ENCODE assay signal across 7 cellular contexts in the genomic region with DNA sequence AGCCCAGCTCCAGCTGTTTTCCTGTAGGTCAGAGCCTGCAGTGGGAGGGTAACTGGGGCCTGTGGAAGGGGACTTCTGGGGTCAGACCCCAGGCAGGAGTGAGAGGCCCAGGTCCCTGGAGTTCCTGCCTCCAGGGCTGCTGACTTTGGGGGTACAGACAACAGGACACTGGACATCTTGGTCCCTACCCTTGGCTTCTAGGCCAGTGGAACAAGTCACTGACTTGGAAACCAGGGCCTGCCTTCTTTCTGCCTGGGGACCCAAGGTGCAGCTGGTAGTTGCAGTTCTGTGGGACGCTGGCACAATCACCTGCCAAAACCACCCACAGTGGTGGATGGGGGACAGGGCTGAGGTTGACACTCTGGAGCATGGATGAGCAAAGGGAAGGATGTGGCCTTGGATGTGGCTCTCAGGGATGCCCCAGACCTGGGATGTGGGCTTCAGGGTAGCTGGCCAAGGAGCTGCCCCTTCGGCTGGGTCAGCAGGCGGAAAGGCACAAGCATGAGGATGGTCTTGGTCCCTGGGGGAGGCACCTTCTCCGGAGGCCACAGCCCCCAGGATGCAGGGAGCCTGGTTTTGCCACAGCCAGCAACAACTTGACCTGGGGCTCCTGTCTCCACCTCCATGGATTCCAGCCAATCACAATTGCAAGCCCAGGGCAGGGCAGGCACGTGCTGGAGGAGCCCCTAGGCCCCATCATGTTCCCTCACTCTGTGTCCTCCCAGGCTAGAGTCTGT. TPM values are rescaled to one million over a fixed set of nuclear protein-coding genes. Genes with fewer than 3 reads are reported as not detected.
A peak's percentile ranks its signal among the peaks of the same experiment; 100 is the strongest.
DNase-seq lines count a peak whose midpoint lies in the region; ATAC-seq, FAIRE-seq and TF ChIP-seq lines count a peak whose summit lies in the region.

No MANE protein-coding gene starts in this region.

- H3K4me3 ChIP-seq in HEK293 (ENCODE audit: low read depth, low read length) (peak overlapping the region; percentile 59), small intestine (ENCODE audit: low read depth in 1 of 2, low read length in 2 of 2) (peak overlapping the region; percentile 26 to 59)

- 53 to 61% (median 55%) methylated on average over 4 to 5 of the region's 5 CpGs for WGBS in small intestine, 3 donors

- peak overlapping the region; percentile 7 for H3K27ac Mint-ChIP-seq in T-helper 2 cell treated with Interferon-gamma antibody and Interleukin-4, amounts not matched to agents 5 μg/mL and 100 μg/mL, for 36 hours

- no peaks in the 10 kb centered on the region for H3K27me3 ChIP-seq in small intestine (ENCODE audit: control insufficient read depth in 2 of 2, insufficient read depth in 2 of 2, low read length in 2 of 2)

- peaks cover 0 to 36% of the 10 kb centered on the region in 2 experiments; a peak in 1 of 3 replicates for H3K36me3 ChIP-seq in HEK293 (ENCODE audit: control insufficient read depth in 2 of 2, insufficient read depth in 1 of 2, low read length in 2 of 2)
- no peaks in the 10 kb centered on the region for H3K36me3 ChIP-seq in small intestine (ENCODE audit: control insufficient read depth in 2 of 2, insufficient read depth in 2 of 2, low read length in 2 of 2)

- ATAC-seq in left ventricle myocardium superior = peak; percentile 1
- no peak for ATAC-seq in HG03439 (IDR thresholded peaks at IDR 0.05; ENCODE audit: unreplicated experiment)
- ATAC-seq in GM18498 (IDR thresholded peaks at IDR 0.05; ENCODE audit: unreplicated experiment) = no peak

- no peak for FAIRE-seq in small intestine (lab: Jason Lieb, UNC)

- H3K27ac ChIP-seq in HEK293 (ENCODE audit: extremely low read depth, low read depth, low read length) = peak overlapping the region; percentile 70; the same call in 1 of the 2 replicates
- peak overlapping the region in 1 of 2 donors; percentile 29 for H3K27ac ChIP-seq in small intestine (ENCODE audit: low read depth in 1 of 2, low read length in 1 of 2)

- H3K36me3 Mint-ChIP-seq in T-helper 2 cell treated with Interferon-gamma antibody and Interleukin-4, amounts not matched to agents 5 μg/mL and 100 μg/mL, for 36 hours (ENCODE audit: low read depth) = no peaks in the 10 kb centered on the region

- POLR2A ChIA-PET in HEK293 (lab: Yijun Ruan, JAX) = interaction anchor here (1.0 to 2.9 kb wide), 5 partner anchors 15 to 224 kb away, joined by 3 to 10 read pairs (median 8); partner anchors contain the start of gene WNT9A

- intact Hi-C loops in left ventricle myocardium superior (cut with micrococcal nuclease) = no loop called here

- peak overlapping the region; percentile 82 for H3K4me3 Mint-ChIP-seq in T-helper 2 cell treated with Interferon-gamma antibody and Interleukin-4, amounts not matched to agents 5 μg/mL and 100 μg/mL, for 36 hours

- H3K4me1 ChIP-seq in HEK293 (ENCODE audit: control insufficient read depth, insufficient read depth, low read length) (peaks cover 21% of the 10 kb centered on the region), small intestine (ENCODE audit: control insufficient read depth in 2 of 2, insufficient read depth in 1 of 2, low read depth in 1 of 2, low read length in 1 of 2) (peaks cover 2% of the 10 kb centered on the region in 2 donors)

- H3K9me3 Mint-ChIP-seq in T-helper 2 cell treated with Interferon-gamma antibody and Interleukin-4, amounts not matched to agents 5 μg/mL and 100 μg/mL, for 36 hours = peaks cover 9% of the 10 kb centered on the region

- CTCF ChIA-PET in HEK293 (lab: Yijun Ruan, JAX) = interaction anchor here (0.6 to 1.8 kb wide), 14 partner anchors 14 to 771 kb away, joined by 3 to 6 read pairs (median 3); partner anchors contain the start of genes ARF1 and WNT9A

- H3K27me3 Mint-ChIP-seq in T-helper 2 cell treated with Interferon-gamma antibody and Interleukin-4, amounts not matched to agents 5 μg/mL and 100 μg/mL, for 36 hours (ENCODE audit: low read depth) = peaks cover 2% of the 10 kb centered on the region

- H3K9me3 ChIP-seq in HEK293 (ENCODE audit: control insufficient read depth, insufficient read depth, low read depth, low read length) = no peaks in the 10 kb centered on the region
- H3K9me3 ChIP-seq in small intestine (ENCODE audit: control insufficient read depth, low read depth) = no peaks in the 10 kb centered on the region

- no peak for DNase-seq in T-helper 2 cell treated with Interferon-gamma antibody and Interleukin-4, amounts not matched to agents 5 μg/mL and 100 μg/mL, for 36 hours (ENCODE audit: low spot score)
- DNase-seq in left ventricle myocardium superior (peak; percentile 33), small intestine (no peak), germinal center (ENCODE audit: low spot score) (no peak)

- no peak for TF ChIP-seq CTCF in HEK293 (tag by site-specific recombination; IDR thresholded peaks at IDR 0.05)

- H3K4me1 Mint-ChIP-seq in T-helper 2 cell treated with Interferon-gamma antibody and Interleukin-4, amounts not matched to agents 5 μg/mL and 100 μg/mL, for 36 hours (ENCODE audit: low read depth) = peaks cover 6% of the 10 kb centered on the region

TF ChIP-seq in HEK293, 187 proteins besides CTCF, POLR2A, EP300 and RAD21 (continues in another document):
- peak; percentile 22; the same call in 1 of the 2 replicates for TF ChIP-seq SP3 (tag by site-specific recombination; IDR thresholded peaks at IDR 0.05)
- TF ChIP-seq ZNF335 (tag by site-specific recombination; conservative IDR thresholded peaks at IDR 0.05) = peak; percentile 60
- TF ChIP-seq SP2 (tag by site-specific recombination; IDR thresholded peaks at IDR 0.05) = peak; percentile 45
- no peak for TF ChIP-seq AEBP2 (tag by site-specific recombination; IDR thresholded peaks at IDR 0.05; ENCODE audit: borderline replicate concordance)
- TF ChIP-seq, protein P1, sequence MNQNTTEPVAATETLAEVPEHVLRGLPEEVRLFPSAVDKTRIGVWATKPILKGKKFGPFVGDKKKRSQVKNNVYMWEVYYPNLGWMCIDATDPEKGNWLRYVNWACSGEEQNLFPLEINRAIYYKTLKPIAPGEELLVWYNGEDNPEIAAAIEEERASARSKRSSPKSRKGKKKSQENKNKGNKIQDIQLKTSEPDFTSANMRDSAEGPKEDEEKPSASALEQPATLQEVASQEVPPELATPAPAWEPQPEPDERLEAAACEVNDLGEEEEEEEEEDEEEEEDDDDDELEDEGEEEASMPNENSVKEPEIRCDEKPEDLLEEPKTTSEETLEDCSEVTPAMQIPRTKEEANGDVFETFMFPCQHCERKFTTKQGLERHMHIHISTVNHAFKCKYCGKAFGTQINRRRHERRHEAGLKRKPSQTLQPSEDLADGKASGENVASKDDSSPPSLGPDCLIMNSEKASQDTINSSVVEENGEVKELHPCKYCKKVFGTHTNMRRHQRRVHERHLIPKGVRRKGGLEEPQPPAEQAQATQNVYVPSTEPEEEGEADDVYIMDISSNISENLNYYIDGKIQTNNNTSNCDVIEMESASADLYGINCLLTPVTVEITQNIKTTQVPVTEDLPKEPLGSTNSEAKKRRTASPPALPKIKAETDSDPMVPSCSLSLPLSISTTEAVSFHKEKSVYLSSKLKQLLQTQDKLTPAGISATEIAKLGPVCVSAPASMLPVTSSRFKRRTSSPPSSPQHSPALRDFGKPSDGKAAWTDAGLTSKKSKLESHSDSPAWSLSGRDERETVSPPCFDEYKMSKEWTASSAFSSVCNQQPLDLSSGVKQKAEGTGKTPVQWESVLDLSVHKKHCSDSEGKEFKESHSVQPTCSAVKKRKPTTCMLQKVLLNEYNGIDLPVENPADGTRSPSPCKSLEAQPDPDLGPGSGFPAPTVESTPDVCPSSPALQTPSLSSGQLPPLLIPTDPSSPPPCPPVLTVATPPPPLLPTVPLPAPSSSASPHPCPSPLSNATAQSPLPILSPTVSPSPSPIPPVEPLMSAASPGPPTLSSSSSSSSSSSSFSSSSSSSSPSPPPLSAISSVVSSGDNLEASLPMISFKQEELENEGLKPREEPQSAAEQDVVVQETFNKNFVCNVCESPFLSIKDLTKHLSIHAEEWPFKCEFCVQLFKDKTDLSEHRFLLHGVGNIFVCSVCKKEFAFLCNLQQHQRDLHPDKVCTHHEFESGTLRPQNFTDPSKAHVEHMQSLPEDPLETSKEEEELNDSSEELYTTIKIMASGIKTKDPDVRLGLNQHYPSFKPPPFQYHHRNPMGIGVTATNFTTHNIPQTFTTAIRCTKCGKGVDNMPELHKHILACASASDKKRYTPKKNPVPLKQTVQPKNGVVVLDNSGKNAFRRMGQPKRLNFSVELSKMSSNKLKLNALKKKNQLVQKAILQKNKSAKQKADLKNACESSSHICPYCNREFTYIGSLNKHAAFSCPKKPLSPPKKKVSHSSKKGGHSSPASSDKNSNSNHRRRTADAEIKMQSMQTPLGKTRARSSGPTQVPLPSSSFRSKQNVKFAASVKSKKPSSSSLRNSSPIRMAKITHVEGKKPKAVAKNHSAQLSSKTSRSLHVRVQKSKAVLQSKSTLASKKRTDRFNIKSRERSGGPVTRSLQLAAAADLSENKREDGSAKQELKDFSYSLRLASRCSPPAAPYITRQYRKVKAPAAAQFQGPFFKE (tag by site-specific recombination; IDR thresholded peaks at IDR 0.05; ENCODE audit: borderline replicate concordance) = 0 out of 2 replicates have a peak, but pooled peaks have one; percentile 1
- no peak for TF ChIP-seq ZNF391 (tag by site-specific recombination; IDR thresholded peaks at IDR 0.05; ENCODE audit: borderline replicate concordance, low read depth)

RNA-seq across cellular contexts. Expression of gene JMJD4, which starts 5.8 kb away (rescaled TPM):
- 8.0 TPM for total RNA-seq in left ventricle myocardium superior
- 10 to 100 TPM in 1 of 3 donors, 1 to 10 TPM in 2; 8.4 to 12.6 (median 9.6) TPM for polyA plus RNA-seq in small intestine

RNA-seq across cellular contexts. Expression of gene SNAP47, which starts 5.9 kb away (rescaled TPM):
- 36.4 TPM for total RNA-seq in left ventricle myocardium superior
- 10 to 100 TPM in 2 of 3 donors, 1 to 10 TPM in 1; 9.8 to 16.6 (median 14.3) TPM for polyA plus RNA-seq in small intestine
